Comparison of ENCODE assay signal across 19 cellular contexts in the genomic region with DNA sequence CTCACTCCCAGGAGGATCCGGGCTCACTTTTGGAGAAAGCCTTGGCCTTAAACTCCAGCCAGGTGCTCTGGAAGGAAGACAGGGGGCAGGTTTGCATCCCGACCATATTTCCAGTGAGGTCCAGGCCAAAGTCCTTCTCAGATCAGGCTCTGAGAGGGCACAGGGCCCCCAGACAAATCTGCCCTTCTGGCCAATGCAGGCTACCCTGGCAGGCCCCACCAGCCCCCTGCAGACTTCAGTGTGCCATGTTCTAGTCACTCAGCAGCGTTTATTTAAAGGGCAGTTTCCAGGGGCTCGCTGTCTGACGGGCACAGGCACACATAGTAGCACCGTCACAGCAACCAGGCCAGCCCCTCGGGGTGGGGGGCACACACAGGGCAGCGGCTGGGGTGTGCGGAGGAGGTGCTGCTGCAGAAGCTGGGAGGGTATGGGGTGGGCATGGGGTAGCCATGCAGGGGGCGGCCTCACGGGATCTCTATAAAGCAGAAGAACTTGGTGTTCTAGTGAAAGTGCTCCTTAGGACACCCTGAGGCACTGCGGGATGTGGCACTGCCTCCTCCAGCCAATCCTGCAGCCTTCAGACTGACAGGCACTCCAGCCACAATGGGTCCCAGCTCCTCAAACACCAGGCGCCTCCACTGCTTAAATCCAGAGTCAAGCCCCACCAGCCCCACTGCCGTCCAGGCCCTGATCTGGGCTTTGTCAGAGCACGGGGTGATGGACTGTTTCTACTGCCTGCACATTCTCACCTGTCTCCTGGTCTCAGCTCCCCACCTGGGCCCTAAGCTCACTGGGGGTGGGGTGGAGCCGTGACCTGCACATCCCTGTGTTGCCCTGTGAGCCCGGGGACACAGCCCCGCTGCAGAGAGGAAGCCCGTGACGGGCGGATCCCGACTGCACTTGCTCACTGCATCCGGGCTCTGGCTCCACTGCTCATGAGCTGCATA.
"Had no signal": no experiment of that assay in that cellular context is flagged by ENCODE, and none has a peak within 500 bp of the region (broad histone marks: within the 10 kb centered on the region; RNA-seq: fewer than 3 reads in every experiment).

No MANE protein-coding gene starts in this region.

- H3K27ac ChIP-seq: body of pancreas, gastroesophageal sphincter, heart left ventricle, tibial nerve, uterus, VCaP had no signal

- H3K9me3 Mint-ChIP-seq: activated T-helper 17 cell treated with anti-CD3 and anti-CD28 coated beads, Interleukin-2, amount 50 U/mL, for 72 hours; naive thymus-derived CD8-positive, alpha-beta T cell had no signal

- DNase-seq: activated CD4-positive, alpha-beta T cell treated with anti-CD3 and anti-CD28 coated beads, Interleukin-2, amount 50 U/mL, for 1 hour; activated CD4-positive, CD25-positive, alpha-beta regulatory T cell treated with anti-CD3 and anti-CD28 coated beads, Interleukin-2, amount 50 U/mL, for 72 hours; activated naive CD4-positive, alpha-beta T cell; activated T-cell treated with anti-CD3 and anti-CD28 coated beads, Interleukin-2, amount 50 U/mL, for 1 hour; body of pancreas; central memory CD4-positive, alpha-beta T cell; kidney glomerular epithelial cell; naive thymus-derived CD8-positive, alpha-beta T cell; stimulated activated CD4-positive, alpha-beta T cell treated with anti-CD3 and anti-CD28 coated beads, Interleukin-12 subunit alpha, Interleukin-12 subunit beta, amount 100 ng/mL, for 4 hours; stimulated activated CD4-positive, alpha-beta T cell treated with anti-CD3 and anti-CD28 coated beads, Interleukin-1b, Interleukin-23, amount 100 ng/mL, for 48 hours; stimulated activated CD8-positive, alpha-beta memory T cell treated with anti-CD3 and anti-CD28 coated beads, Interleukin-4, amount 100 ng/mL, for 48 hours; stimulated activated naive CD4-positive, alpha-beta T cell treated with Interleukin-2 at 50 U/mL for 16 hours; T-helper 2 cell; uterus had no signal

- H3K4me1 ChIP-seq: body of pancreas, gastroesophageal sphincter, tibial nerve, uterus had no signal

- H3K27ac Mint-ChIP-seq: activated T-helper 17 cell treated with anti-CD3 and anti-CD28 coated beads, Interleukin-2, amount 50 U/mL, for 72 hours had no signal

- H3K4me1 Mint-ChIP-seq: naive thymus-derived CD8-positive, alpha-beta T cell had no signal

- H3K27me3 ChIP-seq: body of pancreas, gastroesophageal sphincter, heart left ventricle, tibial nerve, uterus had no signal

- H3K9me3 ChIP-seq: body of pancreas, gastroesophageal sphincter, heart left ventricle, tibial nerve, uterus had no signal

- H3K4me3 Mint-ChIP-seq: activated T-helper 17 cell treated with anti-CD3 and anti-CD28 coated beads, Interleukin-2, amount 50 U/mL, for 72 hours; naive thymus-derived CD8-positive, alpha-beta T cell had no signal

- H3K4me3 ChIP-seq: body of pancreas, gastroesophageal sphincter, heart left ventricle, tibial nerve, uterus had no signal

- H3K36me3 ChIP-seq: uterus had no signal

- H3K27me3 Mint-ChIP-seq: activated T-helper 17 cell treated with anti-CD3 and anti-CD28 coated beads, Interleukin-2, amount 50 U/mL, for 72 hours; naive thymus-derived CD8-positive, alpha-beta T cell had no signal
